8 cellular contexts compared by ENCODE assay signal in genomic region chr11:19978668-19979518, GRCh38.
DNase-seq lines count a peak whose midpoint lies in the region; ATAC-seq and TF ChIP-seq lines count a peak whose summit lies in the region.

No MANE protein-coding gene starts in this region.

- H3K27me3 Mint-ChIP-seq in chondrocyte (ENCODE audit: low read depth) = no peaks in the 10 kb centered on the region
- H3K27me3 Mint-ChIP-seq in CD4-positive, alpha-beta T cell = no peaks in the 10 kb centered on the region

- H3K36me3 Mint-ChIP-seq in chondrocyte (ENCODE audit: low read depth) = peaks cover 5% of the 10 kb centered on the region
- H3K36me3 Mint-ChIP-seq in CD4-positive, alpha-beta T cell (ENCODE audit: low read depth) = no peaks in the 10 kb centered on the region

- no peak overlapping the region for H3K4me3 ChIP-seq in skeletal muscle cell (ENCODE audit: low read depth, low read length)

- CTCF ChIA-PET in CD4-positive, alpha-beta T cell (lab: Charles Lee) = no interaction called here

- no peak for TF ChIP-seq CTCF in chondrocyte (IDR thresholded peaks at IDR 0.05)
- no peak for TF ChIP-seq CTCF in CD4-positive, alpha-beta T cell (IDR thresholded peaks at IDR 0.05)

- no peaks in the 10 kb centered on the region for H3K27me3 ChIP-seq in CD4-positive, alpha-beta T cell (ENCODE audit: control insufficient read depth, insufficient read depth, low read length)

- ATAC-seq in GM19463 (IDR thresholded peaks at IDR 0.05; ENCODE audit: unreplicated experiment) (peak; percentile 78), HG03469 (IDR thresholded peaks at IDR 0.05; ENCODE audit: unreplicated experiment) (peak; percentile 59)
- ATAC-seq in CD4-positive, alpha-beta T cell (ENCODE audit: poor library complexity) = no peak

- DNase-seq in DMS53 treated with DMSO at 0.1 percent for 48 hours (lab: John Stamatoyannopoulos, UW; ENCODE audit: unreplicated experiment) (peak; percentile 84), chondrocyte (ENCODE audit: low spot score) (no peak), skeletal muscle cell (ENCODE audit: low read depth) (peak; percentile 81), NCI-H345 (lab: John Stamatoyannopoulos, UW) (no peak)
- no peak for DNase-seq in CD4-positive, alpha-beta T cell
- DNase-seq in activated CD8-positive, alpha-beta memory T cell treated with anti-CD3 and anti-CD28 coated beads, Interleukin-2, amount 50 U/mL, for 48 hours = no peak

- peak overlapping the region; percentile 99 for H3K27ac Mint-ChIP-seq in chondrocyte (ENCODE audit: unreplicated experiment)
- no peak overlapping the region for H3K27ac Mint-ChIP-seq in CD4-positive, alpha-beta T cell

- H3K4me1 Mint-ChIP-seq in chondrocyte (ENCODE audit: low read depth) = peaks cover 68% of the 10 kb centered on the region
- no peaks in the 10 kb centered on the region for H3K4me1 Mint-ChIP-seq in CD4-positive, alpha-beta T cell (ENCODE audit: low read depth)

- intact Hi-C loops in CD4-positive, alpha-beta T cell (cut with DNase I, micrococcal nuclease) = no loop called here

- no peaks in the 10 kb centered on the region for H3K9me3 ChIP-seq in CD4-positive, alpha-beta T cell (ENCODE audit: control insufficient read depth, low read length)

- no peaks in the 10 kb centered on the region for H3K9me3 Mint-ChIP-seq in chondrocyte (ENCODE audit: low read depth)
- no peaks in the 10 kb centered on the region for H3K9me3 Mint-ChIP-seq in CD4-positive, alpha-beta T cell

- H3K4me3 Mint-ChIP-seq in chondrocyte (ENCODE audit: unreplicated experiment) = peak overlapping the region; percentile 14
- no peak overlapping the region for H3K4me3 Mint-ChIP-seq in CD4-positive, alpha-beta T cell

- H3K27ac ChIP-seq in CD4-positive, alpha-beta T cell (ENCODE audit: low read depth, low read length) = no peak overlapping the region

- POLR2A ChIA-PET in CD4-positive, alpha-beta T cell (lab: Charles Lee) = no interaction called here

Comparison
In these comparisons a context has a peak if more than half of its experiments do, and no peak if none do; other contexts are left out.
1. DNase-seq: peak in DMS53 treated with DMSO at 0.1 percent for 48 hours (single experiment) and skeletal muscle cell (single experiment); none in chondrocyte (single experiment), NCI-H345 (single experiment), CD4-positive, alpha-beta T cell (0 of 10) and activated CD8-positive, alpha-beta memory T cell treated with anti-CD3 and anti-CD28 coated beads, Interleukin-2, amount 50 U/mL, for 48 hours (single experiment).